In genomic region chr1:63746129-63746864, GRCh38 we compare ENCODE assay signal across 9 cellular contexts. TPM values are rescaled to one million over a fixed set of nuclear protein-coding genes. Genes with fewer than 3 reads are reported as not detected.
DNase-seq lines count a peak whose midpoint lies in the region; ATAC-seq and TF ChIP-seq lines count a peak whose summit lies in the region.
"Had no signal": no experiment of that assay in that cellular context is flagged by ENCODE, and none has a peak within 500 bp of the region (broad histone marks: within the 10 kb centered on the region; RNA-seq: fewer than 3 reads in every experiment).

No MANE protein-coding gene starts in this region.

- H3K4me1 Mint-ChIP-seq in CD14-positive monocyte: no peaks in the 10 kb centered on the region

- no peak overlapping the region for H3K27ac ChIP-seq in fibroblast of lung (ENCODE audit: insufficient read depth, low read length)
- no peak overlapping the region for H3K27ac ChIP-seq in coronary artery

- peaks cover 0 to 2% (median 1%) of the 10 kb centered on the region in 3 donors for H3K27me3 Mint-ChIP-seq in CD14-positive monocyte (ENCODE audit: low read depth in 3 of 3)

- H3K27me3 ChIP-seq in fibroblast of lung (ENCODE audit: control insufficient read depth, insufficient read depth, low read length): peaks cover 6% of the 10 kb centered on the region

- TF ChIP-seq CTCF in fibroblast of lung (conservative IDR thresholded peaks at IDR 0.05 in 1 of 2, IDR thresholded peaks at IDR 0.05 in 1 of 2; ENCODE audit: low read depth in 1 of 2, low read length in 2 of 2) (no peak), CD14-positive monocyte (IDR thresholded peaks at IDR 0.05) (no peak), coronary artery (IDR thresholded peaks at IDR 0.05) (no peak)

- H3K79me2 ChIP-seq in fibroblast of lung (ENCODE audit: control insufficient read depth, insufficient read depth, low read length): no peaks in the 10 kb centered on the region

- H3K4me3 Mint-ChIP-seq in CD14-positive monocyte: no peak overlapping the region

- H3K4me3 ChIP-seq in fibroblast of lung (replicated peaks in 1 of 4; ENCODE audit: control extremely low read depth in 1 of 4, insufficient read depth in 1 of 4, low read depth in 3 of 4, low read length in 4 of 4) (peak overlapping the region in 1 of 4 experiments; percentile 16), coronary artery (no peak overlapping the region)

- no peaks in the 10 kb centered on the region for H3K9me3 ChIP-seq in fibroblast of lung (ENCODE audit: control insufficient read depth, insufficient read depth, low read depth, low read length)

- no peak overlapping the region for H3K9ac ChIP-seq in fibroblast of lung (ENCODE audit: insufficient read depth, low read length)

- no peaks in the 10 kb centered on the region for H3K36me3 ChIP-seq in fibroblast of lung (ENCODE audit: control insufficient read depth, insufficient read depth, low read length)

- H3K4me1 ChIP-seq in fibroblast of lung (ENCODE audit: control insufficient read depth, extremely low read depth, insufficient read depth, low read length): no peaks in the 10 kb centered on the region

- DNase-seq in GM03348 (ENCODE audit: low spot score) (peak; percentile 59), RPMI7951 (ENCODE audit: low read depth) (peak; percentile 41), fibroblast of lung (ENCODE audit: low read depth in 2 of 2) (peak; percentile 88 to 97), retina (peak; percentile 36), CD14-positive monocyte (ENCODE audit: low spot score) (no peak), coronary artery (ENCODE audit: low spot score) (no peak)
- DNase-seq in stimulated activated naive CD4-positive, alpha-beta T cell (lab: John Stamatoyannopoulos, UW): no peak
- DNase-seq: NCI-H774 had no signal

- intact Hi-C loops in CD14-positive monocyte (cut with micrococcal nuclease): no loop called here

- no peak overlapping the region for H2AFZ ChIP-seq in fibroblast of lung (ENCODE audit: low read length)

- H3K9me3 Mint-ChIP-seq in CD14-positive monocyte: peaks cover 0 to 2% (median 0%) of the 10 kb centered on the region in 7 donors

- peak overlapping the region in 1 of 7 donors; percentile 76 for H3K27ac Mint-ChIP-seq in CD14-positive monocyte

- ATAC-seq in GM21390 (IDR thresholded peaks at IDR 0.05; ENCODE audit: unreplicated experiment): no peak

- H4K20me1 ChIP-seq in fibroblast of lung (ENCODE audit: control insufficient read depth, extremely low read depth, insufficient read depth, low read length): no peaks in the 10 kb centered on the region

- H3K4me2 ChIP-seq in fibroblast of lung (ENCODE audit: extremely low read depth, insufficient read depth, low read length): no peak overlapping the region

- H3K36me3 Mint-ChIP-seq in CD14-positive monocyte: no peaks in the 10 kb centered on the region

RNA-seq across cellular contexts. Expression of gene ROR1, which starts 27.5 kb away (rescaled TPM):
- total RNA-seq in RPMI7951 (2014; rRNA removed; shearing (Covaris generic)): 9.0 and 10.5 TPM in 2 replicates
- total RNA-seq in fibroblast of lung: 10.8 and 16.5 TPM in 2 replicates
- 14.5 and 23.6 TPM in 2 replicates for polyA plus RNA-seq in fibroblast of lung
- 10.6 and 13.3 TPM in 2 replicates for polyA plus RNA-seq in fibroblast of lung (2012)
- polyA minus RNA-seq in fibroblast of lung (ENCODE audit: low replicate concordance): 31.6 and 47.6 TPM in 2 replicates
- polyA plus RNA-seq in CD14-positive monocyte: not detected

Comparison
In these comparisons a context has a peak if more than half of its experiments do, and no peak if none do; other contexts are left out.
1. DNase-seq: peak in GM03348 (single experiment), RPMI7951 (single experiment), fibroblast of lung (2 of 2) and retina (single experiment); none in stimulated activated naive CD4-positive, alpha-beta T cell (0 of 6), CD14-positive monocyte (single experiment) and coronary artery (single experiment).